In the genomic region with DNA sequence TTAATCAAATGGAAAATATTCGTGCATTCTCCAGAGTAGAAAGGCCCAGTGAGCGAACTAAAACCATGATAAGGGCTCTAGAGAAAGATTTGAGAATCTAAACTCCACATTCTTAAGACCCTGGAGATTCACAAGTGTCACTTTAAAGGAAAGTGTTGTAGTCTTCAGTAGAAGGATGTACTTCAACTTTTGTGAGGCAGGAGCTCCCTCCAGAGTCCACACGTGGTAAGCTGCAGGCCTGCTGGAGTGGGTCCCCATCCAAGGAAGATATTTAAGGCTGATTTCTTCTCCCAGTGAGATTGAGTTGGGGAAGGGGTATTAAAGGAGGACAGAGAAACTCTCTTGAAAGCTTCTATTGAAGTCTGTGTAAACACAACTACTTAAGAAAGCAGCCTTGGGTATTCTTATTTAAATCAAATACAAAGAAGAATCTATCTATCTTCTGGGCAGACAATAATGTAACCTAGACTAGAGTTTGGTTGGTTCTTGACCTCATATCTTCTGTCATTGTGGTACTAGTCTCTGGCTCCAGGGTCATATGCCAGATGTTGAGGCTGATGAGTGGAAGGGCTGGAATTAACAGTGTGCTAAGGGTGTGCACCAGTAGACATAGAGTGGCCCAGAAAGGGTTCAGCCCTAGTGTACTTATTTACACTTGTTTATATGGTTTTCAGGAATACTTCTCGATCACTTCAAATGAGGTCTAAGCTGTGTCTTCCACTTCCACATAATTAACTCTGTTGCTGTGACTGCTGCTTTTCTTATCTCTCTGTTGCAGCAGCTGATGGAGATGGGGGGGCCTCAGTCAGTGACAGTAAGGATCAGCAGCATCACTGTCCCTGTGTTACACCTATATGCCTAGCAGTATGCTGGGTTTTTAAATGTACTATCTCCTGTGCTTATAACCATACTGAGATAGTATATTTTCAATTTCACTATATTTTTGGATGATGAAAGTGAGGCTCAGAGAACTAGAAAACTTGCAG, we compare ENCODE assay signal across 8 cellular contexts.
DNase-seq lines count a peak whose midpoint lies in the region; ATAC-seq lines count a peak whose summit lies in the region.

No MANE protein-coding gene starts in this region.

- no peak overlapping the region for H3K4me3 Mint-ChIP-seq in stimulated activated memory B cell treated with anti-CD40 and anti-IgM and Interleukin-4, amounts not matched to agents 10 μg/mL and 1 μg/mL and 100 μg/mL, for 72 hours

- H3K36me3 ChIP-seq in mesenchymal stem cell (ENCODE audit: control insufficient read depth in 1 of 2, insufficient read depth in 2 of 2, low read depth in 1 of 2, low read length in 2 of 2) = peaks cover 3 to 10% of the 10 kb centered on the region in 2 experiments

- no peak overlapping the region for H3K4me2 ChIP-seq in mesenchymal stem cell (ENCODE audit: low read length, poor library complexity, severe bottlenecking)

- peaks cover 1% of the 10 kb centered on the region for H3K4me1 ChIP-seq in mesenchymal stem cell (ENCODE audit: control insufficient read depth, insufficient read depth, low read depth, low read length)

- H3K4me1 Mint-ChIP-seq in stimulated activated memory B cell treated with anti-CD40 and anti-IgM and Interleukin-4, amounts not matched to agents 10 μg/mL and 1 μg/mL and 100 μg/mL, for 72 hours = peaks cover 30% of the 10 kb centered on the region

- H3K9me3 Mint-ChIP-seq in stimulated activated memory B cell treated with anti-CD40 and anti-IgM and Interleukin-4, amounts not matched to agents 10 μg/mL and 1 μg/mL and 100 μg/mL, for 72 hours = no peaks in the 10 kb centered on the region

- H3K4me3 ChIP-seq in mesenchymal stem cell (ENCODE audit: insufficient read depth in 1 of 2, low read depth in 1 of 2, low read length in 2 of 2) = no peak overlapping the region

- no peaks in the 10 kb centered on the region for H3K27me3 ChIP-seq in mesenchymal stem cell (ENCODE audit: control insufficient read depth in 1 of 2, insufficient read depth in 1 of 2, low read length in 2 of 2)

- no peak overlapping the region for H2BK5ac ChIP-seq in mesenchymal stem cell (ENCODE audit: low read depth, low read length, poor library complexity, severe bottlenecking)

- WGBS in mesenchymal stem cell = 0% methylated on average over 1 of the region's 4 CpGs

- no peak overlapping the region for H3K4ac ChIP-seq in mesenchymal stem cell (ENCODE audit: low read depth in 1 of 2, low read length in 2 of 2)

- no peak overlapping the region for H3K18ac ChIP-seq in mesenchymal stem cell (ENCODE audit: low read depth in 1 of 2, low read length in 2 of 2)

- H3K27ac ChIP-seq in mesenchymal stem cell (ENCODE audit: low read length, poor library complexity, severe bottlenecking) = no peak overlapping the region

- peaks cover 14% of the 10 kb centered on the region for H3K79me1 ChIP-seq in mesenchymal stem cell (replicated peaks; ENCODE audit: low read length, poor library complexity, severe bottlenecking)

- peak overlapping the region; percentile 73 for H2AK5ac ChIP-seq in mesenchymal stem cell (ENCODE audit: low read length, severe bottlenecking)

- no peaks in the 10 kb centered on the region for H3K27me3 Mint-ChIP-seq in stimulated activated memory B cell treated with anti-CD40 and anti-IgM and Interleukin-4, amounts not matched to agents 10 μg/mL and 1 μg/mL and 100 μg/mL, for 72 hours

- H4K8ac ChIP-seq in mesenchymal stem cell (ENCODE audit: low read length) = no peak overlapping the region

- H3K9me3 ChIP-seq in mesenchymal stem cell (ENCODE audit: control insufficient read depth, low read length) = peaks cover 1% of the 10 kb centered on the region

- no peak overlapping the region for H3K27ac Mint-ChIP-seq in stimulated activated memory B cell treated with anti-CD40 and anti-IgM and Interleukin-4, amounts not matched to agents 10 μg/mL and 1 μg/mL and 100 μg/mL, for 72 hours

- H3K36me3 Mint-ChIP-seq in stimulated activated memory B cell treated with anti-CD40 and anti-IgM and Interleukin-4, amounts not matched to agents 10 μg/mL and 1 μg/mL and 100 μg/mL, for 72 hours = peaks cover 13% of the 10 kb centered on the region

- no peak overlapping the region for H2BK120ac ChIP-seq in mesenchymal stem cell (ENCODE audit: low read depth, low read length)

- no peak overlapping the region for H4K91ac ChIP-seq in mesenchymal stem cell (ENCODE audit: low read length)

- no peak overlapping the region for H3K23ac ChIP-seq in mesenchymal stem cell (ENCODE audit: low read length in 2 of 2)

- no peak overlapping the region for H3K14ac ChIP-seq in mesenchymal stem cell (ENCODE audit: low read length in 2 of 2)

- H2BK15ac ChIP-seq in mesenchymal stem cell (ENCODE audit: low read depth, poor library complexity, severe bottlenecking) = no peak overlapping the region

- H3K9ac ChIP-seq in mesenchymal stem cell (ENCODE audit: low read length) = no peak overlapping the region

- ATAC-seq in GM18868 (IDR thresholded peaks at IDR 0.05; ENCODE audit: unreplicated experiment) (peak; percentile 87), HG03097 (IDR thresholded peaks at IDR 0.05; ENCODE audit: low FRiP score, unreplicated experiment) (peak; percentile 62)
- peak; percentile 72 for ATAC-seq in stimulated activated memory B cell treated with anti-CD40 and anti-IgM and Interleukin-4, amounts not matched to agents 10 μg/mL and 1 μg/mL and 100 μg/mL, for 72 hours

- H2AFZ ChIP-seq in mesenchymal stem cell (ENCODE audit: low read depth, low read length) = no peak overlapping the region

- H2BK12ac ChIP-seq in mesenchymal stem cell (ENCODE audit: low read length in 2 of 2) = no peak overlapping the region

- DNase-seq in C1 segment of cervical spinal cord (lab: John Stamatoyannopoulos, UW) (peak in 9 of 14 donors; percentile 13 to 82 (median 30)), NCI-H345 treated with DMSO at 0.1 percent for 48 hours (lab: John Stamatoyannopoulos, UW; ENCODE audit: unreplicated experiment) (peak; percentile 13), ecto neural progenitor cell (ENCODE audit: low spot score) (peak; percentile 61), mesenchymal stem cell (peak; percentile 71)
- DNase-seq in activated CD4-positive, alpha-beta T cell treated with anti-CD3 and anti-CD28 coated beads, Interleukin-2, amount 50 U/mL, for 24 hours (ENCODE audit: low read depth in 1 of 2, low spot score in 1 of 2) = peak; percentile 13 to 39

Comparison
In these comparisons a context has a peak if more than half of its experiments do, and no peak if none do; other contexts are left out.
1. DNase-seq: peak in every context shown above with its lines; median percentile 71 in mesenchymal stem cell; 61 in ecto neural progenitor cell; 30 in C1 segment of cervical spinal cord; 26 in activated CD4-positive, alpha-beta T cell treated with anti-CD3 and anti-CD28 coated beads, Interleukin-2, amount 50 U/mL, for 24 hours; 13 in NCI-H345 treated with DMSO at 0.1 percent for 48 hours.